8 cellular contexts compared by ENCODE assay signal in genomic region chr14:36662543-36663403, GRCh38. TPM values are rescaled to one million over a fixed set of nuclear protein-coding genes. Genes with fewer than 3 reads are reported as not detected.
A peak's percentile ranks its signal among the peaks of the same experiment; 100 is the strongest.
DNase-seq lines count a peak whose midpoint lies in the region; ATAC-seq, FAIRE-seq and TF ChIP-seq lines count a peak whose summit lies in the region.

No MANE protein-coding gene starts in this region.

- no peaks in the 10 kb centered on the region for H3K36me3 ChIP-seq in HUES6 (ENCODE audit: control insufficient read depth, insufficient read depth, low read length)
- no peaks in the 10 kb centered on the region for H3K36me3 ChIP-seq in breast epithelium
- H3K36me3 ChIP-seq in naive thymus-derived CD4-positive, alpha-beta T cell (ENCODE audit: control insufficient read depth in 2 of 3, insufficient read depth in 3 of 3, low read length in 3 of 3) = no peaks in the 10 kb centered on the region

- H3K27me3 ChIP-seq in HUES6 (ENCODE audit: control insufficient read depth, insufficient read depth, low read length) = peaks cover 100% of the 10 kb centered on the region
- H3K27me3 ChIP-seq in breast epithelium = peaks cover 4 to 99% of the 10 kb centered on the region in 2 donors
- peaks cover 7 to 11% of the 10 kb centered on the region in 2 donors for H3K27me3 ChIP-seq in naive thymus-derived CD4-positive, alpha-beta T cell (ENCODE audit: control insufficient read depth in 2 of 2, insufficient read depth in 2 of 2, low read length in 2 of 2)

- TF ChIP-seq POLR2A in breast epithelium (IDR thresholded peaks at IDR 0.05) (no peak), GM18505 (IDR thresholded peaks at IDR 0.05; ENCODE audit: borderline replicate concordance, extremely low read depth, insufficient read depth, insufficient read length) (no peak)

- peak overlapping the region in 9 of 10 donors; percentile 20 to 77 (median 55) for H3K4me3 Mint-ChIP-seq in naive thymus-derived CD4-positive, alpha-beta T cell

- H3K9me3 ChIP-seq in HUES6 (ENCODE audit: control insufficient read depth, insufficient read depth, low read depth, low read length) (no peaks in the 10 kb centered on the region), breast epithelium (no peaks in the 10 kb centered on the region)
- no peaks in the 10 kb centered on the region for H3K9me3 ChIP-seq in naive thymus-derived CD4-positive, alpha-beta T cell (ENCODE audit: control insufficient read depth in 2 of 3, low read length in 3 of 3)

- H3K9me3 Mint-ChIP-seq in naive thymus-derived CD4-positive, alpha-beta T cell = peaks cover 3 to 25% (median 9%) of the 10 kb centered on the region in 11 donors

- peaks cover 73 to 97% (median 87%) of the 10 kb centered on the region in 5 donors for H3K27me3 Mint-ChIP-seq in naive thymus-derived CD4-positive, alpha-beta T cell

- H3K27ac Mint-ChIP-seq in naive thymus-derived CD4-positive, alpha-beta T cell = peak overlapping the region in 1 of 9 donors; percentile 74

- H3K27ac ChIP-seq in C4-2B = peak overlapping the region; percentile 90
- H3K27ac ChIP-seq in HUES6 (ENCODE audit: low read depth, low read length) = no peak overlapping the region
- peak overlapping the region in 1 of 2 donors; percentile 55 for H3K27ac ChIP-seq in breast epithelium
- no peak overlapping the region for H3K27ac ChIP-seq in naive thymus-derived CD4-positive, alpha-beta T cell (ENCODE audit: low read depth, low read length)

- TF ChIP-seq CTCF in C4-2B (conservative IDR thresholded peaks at IDR 0.05) (no peak), breast epithelium (IDR thresholded peaks at IDR 0.05) (no peak), D721Med (IDR thresholded peaks at IDR 0.05; ENCODE audit: insufficient read depth, missing control alignments) (no peak)

- H3K4me1 ChIP-seq in HUES6 (ENCODE audit: control insufficient read depth, insufficient read depth, low read length) (peaks cover 44% of the 10 kb centered on the region), breast epithelium (peaks cover 13 to 15% of the 10 kb centered on the region in 2 donors)
- peaks cover 0 to 13% of the 10 kb centered on the region in 2 donors for H3K4me1 ChIP-seq in naive thymus-derived CD4-positive, alpha-beta T cell (ENCODE audit: control insufficient read depth in 2 of 2, insufficient read depth in 2 of 2, low read length in 2 of 2)

- DNase-seq in breast epithelium (ENCODE audit: low spot score in 2 of 2) (peak in 1 of 2 donors; percentile 56), D721Med (ENCODE audit: insufficient read length, low spot score) (no peak), NCI-H1048 (lab: John Stamatoyannopoulos, UW) (no peak), activated gamma-delta T cell (lab: John Stamatoyannopoulos, UW) (no peak)
- no peak for DNase-seq in naive thymus-derived CD4-positive, alpha-beta T cell

- H3K36me3 Mint-ChIP-seq in naive thymus-derived CD4-positive, alpha-beta T cell = peaks cover 0 to 9% (median 3%) of the 10 kb centered on the region in 5 donors

- peaks cover 12 to 60% (median 48%) of the 10 kb centered on the region in 7 donors for H3K4me1 Mint-ChIP-seq in naive thymus-derived CD4-positive, alpha-beta T cell

- H3K4me3 ChIP-seq in HUES6 (ENCODE audit: low read depth, low read length) (peak overlapping the region; percentile 68), breast epithelium (peak overlapping the region; percentile 43 to 71 (median 53))
- H3K4me3 ChIP-seq in naive thymus-derived CD4-positive, alpha-beta T cell (ENCODE audit: low read length) = no peak overlapping the region

- no peak for FAIRE-seq in D721Med (lab: Jason Lieb, UNC)

- ATAC-seq in naive thymus-derived CD4-positive, alpha-beta T cell = no peak
- no peak for ATAC-seq in GM18505 (IDR thresholded peaks at IDR 0.05; ENCODE audit: unreplicated experiment)

- H3K9ac ChIP-seq in HUES6 (ENCODE audit: low read length) = no peak overlapping the region

- CTCF ChIA-PET in naive thymus-derived CD4-positive, alpha-beta T cell (lab: Charles Lee) = no interaction called here

- POLR2A ChIA-PET in naive thymus-derived CD4-positive, alpha-beta T cell (lab: Charles Lee) = no interaction called here

- intact Hi-C loops in breast epithelium (cut with DNase I; ENCODE audit: low total_unique reads) = no loop called here
- intact Hi-C loops in naive thymus-derived CD4-positive, alpha-beta T cell (cut with micrococcal nuclease) = loop anchor here in 1 of 2 donors (5.0 kb wide), 1 partner anchor 935 kb away; the partner anchor contains the start of genes FOXA1 and TTC6

RNA-seq across cellular contexts. Expression of gene PAX9, which starts 1.1 kb away (rescaled TPM):
- 1 to 10 TPM in 2 of 3 donors, under 1 TPM in 1; 0.64 to 4.9 (median 1.3) TPM for total RNA-seq in breast epithelium
- not detected for total RNA-seq in naive thymus-derived CD4-positive, alpha-beta T cell
- polyA plus RNA-seq in naive thymus-derived CD4-positive, alpha-beta T cell = under 1 TPM in 1 of 2 donors, not detected in 1; 0.05 TPM
